In genomic region chr10:95561200-95562177, GRCh38 we compare ENCODE assay signal across 1 cellular context.
TF ChIP-seq lines count a peak whose summit lies in the region.

Gene SORBS1, minus strand, starts transcription at chr10:95561371. Its CDS starts 120,236 bp downstream, at chr10:95441135.

TF ChIP-seq in HepG2, 621 proteins besides CTCF, POLR2A, EP300 and RAD21 (continued from another document and continues in another):
- no peak; the same call in 1 of the 2 replicates for TF ChIP-seq RNF219 (CRISPR knock-in tag; IDR thresholded peaks at IDR 0.05)
- no peak for TF ChIP-seq MLX (CRISPR knock-in tag; IDR thresholded peaks at IDR 0.05)
- TF ChIP-seq ZNF205 (CRISPR knock-in tag; IDR thresholded peaks at IDR 0.05), result no peak
- TF ChIP-seq CREM (IDR thresholded peaks at IDR 0.05), result no peak
- TF ChIP-seq CREM (CRISPR knock-in tag; IDR thresholded peaks at IDR 0.05), result no peak
- TF ChIP-seq ZNF468 (CRISPR knock-in tag; IDR thresholded peaks at IDR 0.05), result no peak
- no peak for TF ChIP-seq E2F2 (CRISPR knock-in tag; IDR thresholded peaks at IDR 0.05; ENCODE audit: borderline replicate concordance)
- TF ChIP-seq ZNF766 (CRISPR knock-in tag; IDR thresholded peaks at IDR 0.05; ENCODE audit: borderline replicate concordance), result no peak
- peak; percentile 82 for TF ChIP-seq HDAC1 (CRISPR knock-in tag; IDR thresholded peaks at IDR 0.05)
- TF ChIP-seq FOSL2 (CRISPR knock-in tag; IDR thresholded peaks at IDR 0.05), result no peak
- peak; percentile 80; the same call in 1 of the 2 replicates for TF ChIP-seq ZNF784 (CRISPR knock-in tag; IDR thresholded peaks at IDR 0.05; ENCODE audit: borderline replicate concordance)
- no peak for TF ChIP-seq CBX2 (IDR thresholded peaks at IDR 0.05; ENCODE audit: low read depth, low read length)
- no peak for TF ChIP-seq CBX2 (CRISPR knock-in tag; IDR thresholded peaks at IDR 0.05; ENCODE audit: low read depth)
- TF ChIP-seq ZNF558 (CRISPR knock-in tag; IDR thresholded peaks at IDR 0.05; ENCODE audit: borderline replicate concordance), result peak; percentile 76; the same call in 1 of the 2 replicates
- TF ChIP-seq ZFP90 (CRISPR knock-in tag; IDR thresholded peaks at IDR 0.05; ENCODE audit: borderline replicate concordance), result no peak
- TF ChIP-seq TCF12 (IDR thresholded peaks at IDR 0.05), result no peak
- no peak for TF ChIP-seq TCF12 (CRISPR knock-in tag; IDR thresholded peaks at IDR 0.05)
- TF ChIP-seq MAF1 (CRISPR knock-in tag; IDR thresholded peaks at IDR 0.05; ENCODE audit: borderline replicate concordance), result no peak
- TF ChIP-seq TOE1 (CRISPR knock-in tag; IDR thresholded peaks at IDR 0.05), result no peak
- no peak for TF ChIP-seq NCOA1 (CRISPR knock-in tag; IDR thresholded peaks at IDR 0.05)
- no peak for TF ChIP-seq ZNF775 (CRISPR knock-in tag; IDR thresholded peaks at IDR 0.05; ENCODE audit: borderline replicate concordance)
- peak; percentile 69; the same call in 1 of the 2 replicates for TF ChIP-seq ZNF337 (CRISPR knock-in tag; IDR thresholded peaks at IDR 0.05; ENCODE audit: borderline replicate concordance, low read depth)
- no peak for TF ChIP-seq RNF2 (conservative IDR thresholded peaks at IDR 0.05; ENCODE audit: low read depth)
- no peak for TF ChIP-seq SMAD9 (CRISPR knock-in tag; IDR thresholded peaks at IDR 0.05)
- no peak for TF ChIP-seq U2AF1 (optimal IDR thresholded peaks at IDR 0.05; ENCODE audit: low read depth, low read length)
- TF ChIP-seq HMGA1 (CRISPR knock-in tag; conservative IDR thresholded peaks at IDR 0.05), result no peak
- no peak for TF ChIP-seq ZBTB26 (CRISPR knock-in tag; IDR thresholded peaks at IDR 0.05; ENCODE audit: borderline replicate concordance)
- TF ChIP-seq ZBTB34 (CRISPR knock-in tag; IDR thresholded peaks at IDR 0.05), result peak; percentile 72
- TF ChIP-seq MZF1 (CRISPR knock-in tag; IDR thresholded peaks at IDR 0.05; ENCODE audit: borderline replicate concordance), result no peak
- TF ChIP-seq ZNF576 (CRISPR knock-in tag; IDR thresholded peaks at IDR 0.05), result no peak
- TF ChIP-seq ZSCAN30 (CRISPR knock-in tag; IDR thresholded peaks at IDR 0.05), result no peak
- no peak for TF ChIP-seq ZNF224 (CRISPR knock-in tag; IDR thresholded peaks at IDR 0.05)
- TF ChIP-seq POGZ (CRISPR knock-in tag; IDR thresholded peaks at IDR 0.05), result peak; percentile 50; the same call in 1 of the 2 replicates
- TF ChIP-seq JUNB (CRISPR knock-in tag; IDR thresholded peaks at IDR 0.05; ENCODE audit: borderline replicate concordance), result no peak
- no peak; the same call in 1 of the 2 replicates for TF ChIP-seq SAFB2 (CRISPR knock-in tag; IDR thresholded peaks at IDR 0.05; ENCODE audit: borderline replicate concordance, low read depth)
- TF ChIP-seq SMYD3 (CRISPR knock-in tag; IDR thresholded peaks at IDR 0.05), result 0 out of 2 replicates have a peak, but pooled peaks have one; percentile 68
- TF ChIP-seq PITX1 (CRISPR knock-in tag; IDR thresholded peaks at IDR 0.05), result no peak
- TF ChIP-seq MTF2 (CRISPR knock-in tag; IDR thresholded peaks at IDR 0.05; ENCODE audit: borderline replicate concordance), result peak; percentile 56; the same call in 1 of the 2 replicates
- no peak for TF ChIP-seq MATR3 (CRISPR knock-in tag; IDR thresholded peaks at IDR 0.05)
- no peak for TF ChIP-seq HBP1 (CRISPR knock-in tag; IDR thresholded peaks at IDR 0.05; ENCODE audit: low read depth)
- TF ChIP-seq RFX5 (IDR thresholded peaks at IDR 0.05; ENCODE audit: low read depth, low read length), result no peak
- no peak for TF ChIP-seq ZNF543 (CRISPR knock-in tag; IDR thresholded peaks at IDR 0.05)
- no peak for TF ChIP-seq PRMT3 (CRISPR knock-in tag; IDR thresholded peaks at IDR 0.05; ENCODE audit: borderline replicate concordance, low read depth)
- no peak for TF ChIP-seq ZBTB3 (CRISPR knock-in tag; IDR thresholded peaks at IDR 0.05; ENCODE audit: borderline replicate concordance, low read depth)
- TF ChIP-seq ZNF33A (CRISPR knock-in tag; IDR thresholded peaks at IDR 0.05; ENCODE audit: borderline replicate concordance), result no peak
- TF ChIP-seq ELF3 (CRISPR knock-in tag; IDR thresholded peaks at IDR 0.05), result 0 out of 2 replicates have a peak, but pooled peaks have one; percentile 24
- no peak for TF ChIP-seq REXO4 (CRISPR knock-in tag; IDR thresholded peaks at IDR 0.05; ENCODE audit: borderline replicate concordance)
- no peak for TF ChIP-seq ZC3H4 (CRISPR knock-in tag; IDR thresholded peaks at IDR 0.05; ENCODE audit: borderline replicate concordance)
- TF ChIP-seq HMG20B (CRISPR knock-in tag; conservative IDR thresholded peaks at IDR 0.05), result no peak
- no peak; the same call in 1 of the 2 replicates for TF ChIP-seq ETV5 (CRISPR knock-in tag; IDR thresholded peaks at IDR 0.05; ENCODE audit: borderline replicate concordance)
- TF ChIP-seq ZNF414 (CRISPR knock-in tag; IDR thresholded peaks at IDR 0.05), result no peak
- no peak; the same call in 1 of the 2 replicates for TF ChIP-seq CCDC6 (CRISPR knock-in tag; IDR thresholded peaks at IDR 0.05)
- 0 out of 2 replicates have a peak, but pooled peaks have one; percentile 32 for TF ChIP-seq ZSCAN25 (CRISPR knock-in tag; IDR thresholded peaks at IDR 0.05)
- no peak for TF ChIP-seq CHCHD3 (CRISPR knock-in tag; IDR thresholded peaks at IDR 0.05)
- TF ChIP-seq ZNF7 (CRISPR knock-in tag; IDR thresholded peaks at IDR 0.05), result no peak
- peak; percentile 49; the same call in 1 of the 2 replicates for TF ChIP-seq ZNF598 (CRISPR knock-in tag; IDR thresholded peaks at IDR 0.05; ENCODE audit: borderline replicate concordance)
- TF ChIP-seq ZNF619 (CRISPR knock-in tag; IDR thresholded peaks at IDR 0.05), result no peak
- no peak for TF ChIP-seq NR2F6 (IDR thresholded peaks at IDR 0.05)
- no peak for TF ChIP-seq NR2F6 (CRISPR knock-in tag; IDR thresholded peaks at IDR 0.05)
- TF ChIP-seq CREB1 (IDR thresholded peaks at IDR 0.05), result peak; percentile 10; the same call in 1 of the 2 replicates
- no peak for TF ChIP-seq CREB1 (CRISPR knock-in tag; IDR thresholded peaks at IDR 0.05)
- TF ChIP-seq ZNF207 (IDR thresholded peaks at IDR 0.05; ENCODE audit: borderline replicate concordance), result no peak
- no peak for TF ChIP-seq TBL1XR1 (IDR thresholded peaks at IDR 0.05; ENCODE audit: borderline replicate concordance, low read length, partially characterized antibody)
- no peak for TF ChIP-seq GRHL1 (CRISPR knock-in tag; conservative IDR thresholded peaks at IDR 0.05)
- peak; percentile 25 for TF ChIP-seq HNRNPK (IDR thresholded peaks at IDR 0.05; ENCODE audit: low read depth, low read length, poor library complexity, severe bottlenecking)
